Comparison of ENCODE assay signal across 14 cellular contexts in genomic region chr14:101584049-101584859, GRCh38. TPM values are rescaled to one million over a fixed set of nuclear protein-coding genes. Genes with fewer than 3 reads are reported as not detected.
DNase-seq lines count a peak whose midpoint lies in the region; ATAC-seq, FAIRE-seq and TF ChIP-seq lines count a peak whose summit lies in the region.
"Had no signal": no experiment of that assay in that cellular context is flagged by ENCODE, and none has a peak within 500 bp of the region (broad histone marks: within the 10 kb centered on the region; RNA-seq: fewer than 3 reads in every experiment).

No MANE protein-coding gene starts in this region.

- no peak overlapping the region for H3K27ac Mint-ChIP-seq in HFFc6
- no peak overlapping the region for H3K27ac Mint-ChIP-seq in astrocyte (ENCODE audit: unreplicated experiment)
- H3K27ac Mint-ChIP-seq: CD8-positive, alpha-beta memory T cell had no signal

- no peaks in the 10 kb centered on the region for H3K9me3 ChIP-seq in A673 (ENCODE audit: low read depth, low read length, poor library complexity, severe bottlenecking)
- H3K9me3 ChIP-seq in astrocyte (ENCODE audit: insufficient read depth, low read depth, low read length): no peaks in the 10 kb centered on the region

- TF ChIP-seq CTCF in A673 (conservative IDR thresholded peaks at IDR 0.05; ENCODE audit: low read depth, low read length) (no peak), HFFc6 (IDR thresholded peaks at IDR 0.05) (no peak), astrocyte (IDR thresholded peaks at IDR 0.05; ENCODE audit: insufficient read depth, low read depth, low read length) (no peak)

- H4K20me1 ChIP-seq in astrocyte (ENCODE audit: insufficient read depth, low read length): no peaks in the 10 kb centered on the region

- POLR2A ChIA-PET in A673 (lab: Charles Lee; ENCODE audit: low non-redundant PET): no interaction called here

- no peaks in the 10 kb centered on the region for H3K27me3 ChIP-seq in A673 (replicated peaks; ENCODE audit: insufficient read depth, low read depth, low read length, poor library complexity)
- no peaks in the 10 kb centered on the region for H3K27me3 ChIP-seq in astrocyte (ENCODE audit: insufficient read depth, low read length)

- H3K9me3 Mint-ChIP-seq in HFFc6 (no peaks in the 10 kb centered on the region), astrocyte (ENCODE audit: unreplicated experiment) (peaks cover 4% of the 10 kb centered on the region)
- H3K9me3 Mint-ChIP-seq: CD8-positive, alpha-beta memory T cell had no signal

- H3K27ac ChIP-seq in A673 (ENCODE audit: low read depth, low read length, poor library complexity, severe bottlenecking) (peak overlapping the region; percentile 80), astrocyte (ENCODE audit: low read depth, low read length) (no peak overlapping the region), caudate nucleus (ENCODE audit: low read depth, low read length) (no peak overlapping the region)

- CTCF ChIA-PET in A673 (lab: Charles Lee): interaction anchor here (0.6 to 0.9 kb wide), 2 partner anchors 32 to 853 kb away, joined by 3 read pairs; no protein-coding TSS in a partner anchor

- peaks cover 9% of the 10 kb centered on the region for H3K4me1 ChIP-seq in A673 (ENCODE audit: insufficient read depth, low read length, poor library complexity, severe bottlenecking)
- H3K4me1 ChIP-seq in astrocyte (ENCODE audit: insufficient read depth, low read length): peaks cover 6% of the 10 kb centered on the region

- DNase-seq in A673 (ENCODE audit: low spot score) (peak; percentile 91), HFFc6 (peak; percentile 37), astrocyte (ENCODE audit: low read depth) (no peak), iris pigment epithelial cell (ENCODE audit: low read depth) (peak; percentile 70), COLO668 (lab: John Stamatoyannopoulos, UW; ENCODE audit: unreplicated experiment) (no peak), caudate nucleus (lab: John Stamatoyannopoulos, UW) (no peak), LoVo (ENCODE audit: low spot score) (no peak)
- DNase-seq: activated naive CD4-positive, alpha-beta T cell treated with Interleukin-2 at 50 U/mL for 16 hours; substantia nigra had no signal

- intact Hi-C loops in A673 (cut with micrococcal nuclease; ENCODE audit: unreplicated experiment): no loop called here

- H3K36me3 ChIP-seq in A673 (ENCODE audit: insufficient read depth, low read length, poor library complexity, severe bottlenecking) (no peaks in the 10 kb centered on the region), astrocyte (ENCODE audit: insufficient read depth, low read length) (no peaks in the 10 kb centered on the region)

- no TSS peak for BruUV-seq in A673 (replicated peaks; lab: Mats Ljungman, UMichigan)

- no peaks in the 10 kb centered on the region for H3K79me2 ChIP-seq in astrocyte (ENCODE audit: insufficient read depth, low read length)

- peak overlapping the region; percentile 28; the same call in 1 of the 2 replicates for H3K4me3 Mint-ChIP-seq in HFFc6
- no peak overlapping the region for H3K4me3 Mint-ChIP-seq in astrocyte (ENCODE audit: unreplicated experiment)
- H3K4me3 Mint-ChIP-seq: CD8-positive, alpha-beta memory T cell had no signal

- ATAC-seq in HG02870 (IDR thresholded peaks at IDR 0.05; ENCODE audit: unreplicated experiment): no peak

- H3K36me3 Mint-ChIP-seq in HFFc6 (ENCODE audit: low read depth) (no peaks in the 10 kb centered on the region), astrocyte (ENCODE audit: low read depth, unreplicated experiment) (no peaks in the 10 kb centered on the region)
- H3K36me3 Mint-ChIP-seq: CD8-positive, alpha-beta memory T cell had no signal

- H3K4me3 ChIP-seq in A673 (ENCODE audit: low read depth, low read length, poor library complexity, severe bottlenecking) (peak overlapping the region; percentile 45), astrocyte (ENCODE audit: insufficient read depth, low read depth, low read length) (no peak overlapping the region)

- H3K27me3 Mint-ChIP-seq in HFFc6 (ENCODE audit: insufficient read depth) (peaks cover 36% of the 10 kb centered on the region), astrocyte (ENCODE audit: low read depth, unreplicated experiment) (peaks cover 63% of the 10 kb centered on the region)

- H3K9ac ChIP-seq in astrocyte (ENCODE audit: low read length): no peak overlapping the region

- no peak for FAIRE-seq in astrocyte (lab: Jason Lieb, UNC)
- FAIRE-seq: H54 had no signal

- H3K4me2 ChIP-seq in astrocyte (ENCODE audit: low read length): peak overlapping the region; percentile 57

- H3K4me1 Mint-ChIP-seq in HFFc6 (ENCODE audit: low read depth) (no peaks in the 10 kb centered on the region), astrocyte (ENCODE audit: low read depth, unreplicated experiment) (peaks cover 2% of the 10 kb centered on the region)
- H3K4me1 Mint-ChIP-seq: CD8-positive, alpha-beta memory T cell had no signal

- H2AFZ ChIP-seq in astrocyte (ENCODE audit: low read depth, low read length): no peak overlapping the region

RNA-seq across cellular contexts. Expression of gene DIO3, which starts 23.0 kb away (rescaled TPM):
- total RNA-seq in A673 (2021) (not detected in 2 replicates), astrocyte (0.46 and 0.79 TPM in 2 replicates)
- not detected for total RNA-seq in HFFc6 (2021; fragmentation: NEBNext Ultra II Directional; extraction: Animal tissue kit (Norgen Biotek cat#: 25700))
- total RNA-seq: CD8-positive, alpha-beta memory T cell; lung microvascular endothelial cell; NCI-H460 had no signal

Comparison
In these comparisons a context has a peak if more than half of its experiments do, and no peak if none do; other contexts are left out.
1. DNase-seq: peak in A673 (single experiment), HFFc6 (single experiment) and iris pigment epithelial cell (single experiment); none in astrocyte (single experiment), COLO668 (single experiment), caudate nucleus (0 of 61) and LoVo (single experiment).